In genomic region chr2:237879058-237879430, GRCh38 we compare ENCODE assay signal across 12 cellular contexts. TPM values are rescaled to one million over a fixed set of nuclear protein-coding genes. Genes with fewer than 3 reads are reported as not detected.
A peak's percentile ranks its signal among the peaks of the same experiment; 100 is the strongest.
DNase-seq lines count a peak whose midpoint lies in the region; ATAC-seq, FAIRE-seq and TF ChIP-seq lines count a peak whose summit lies in the region.
"Had no signal": no experiment of that assay in that cellular context is flagged by ENCODE, and none has a peak within 500 bp of the region (broad histone marks: within the 10 kb centered on the region; RNA-seq: fewer than 3 reads in every experiment).

No MANE protein-coding gene starts in this region.

- H2AFZ ChIP-seq in endothelial cell of umbilical vein (ENCODE audit: low read depth, low read length): no peak overlapping the region

- H3K27ac Mint-ChIP-seq in HFFc6: no peak overlapping the region
- H3K27ac Mint-ChIP-seq: activated CD4-positive, alpha-beta T cell treated with anti-CD3 and anti-CD28 coated beads for 36 hours; activated naive CD4-positive, alpha-beta T cell treated with anti-CD3 and anti-CD28 coated beads, Interleukin-2, amount 10 ng/mL, durations not matched to agents 7 days and 5 days had no signal

- H3K4me1 Mint-ChIP-seq in HFFc6 (ENCODE audit: low read depth): peaks cover 19% of the 10 kb centered on the region
- H3K4me1 Mint-ChIP-seq: activated CD4-positive, alpha-beta T cell treated with anti-CD3 and anti-CD28 coated beads for 36 hours had no signal

- no peaks in the 10 kb centered on the region for H3K4me1 ChIP-seq in endothelial cell of umbilical vein (ENCODE audit: control insufficient read depth, extremely low read depth, insufficient read depth, low read length)

- TF ChIP-seq POLR2A in endothelial cell of umbilical vein (IDR thresholded peaks at IDR 0.05; ENCODE audit: low read depth, low read length): no peak

- no peak for TF ChIP-seq CTCF in HFFc6 (IDR thresholded peaks at IDR 0.05)
- TF ChIP-seq CTCF in endothelial cell of umbilical vein (IDR thresholded peaks at IDR 0.05; ENCODE audit: extremely low read depth in 1 of 2, insufficient read depth in 1 of 2, low read depth in 1 of 2, low read length in 2 of 2): no peak

- H4K20me1 ChIP-seq in endothelial cell of umbilical vein (replicated peaks; ENCODE audit: control insufficient read depth, extremely low read depth, insufficient read depth, low read length): no peaks in the 10 kb centered on the region

- H3K27me3 ChIP-seq in endothelial cell of umbilical vein (ENCODE audit: control insufficient read depth in 2 of 2, insufficient read depth in 2 of 2, low read length in 2 of 2): no peaks in the 10 kb centered on the region
- H3K27me3 ChIP-seq: suprapubic skin had no signal

- H3K4me3 ChIP-seq in endothelial cell of umbilical vein (replicated peaks in 1 of 3; ENCODE audit: insufficient read depth in 1 of 3, low read depth in 1 of 3, low read length in 3 of 3): no peak overlapping the region
- H3K4me3 ChIP-seq in skeletal muscle cell (ENCODE audit: low read depth, low read length): no peak overlapping the region
- H3K4me3 ChIP-seq: suprapubic skin had no signal

- H3K36me3 ChIP-seq in endothelial cell of umbilical vein (ENCODE audit: control insufficient read depth in 2 of 2, extremely low read depth in 1 of 2, insufficient read depth in 2 of 2, low read length in 2 of 2): no peaks in the 10 kb centered on the region
- H3K36me3 ChIP-seq: suprapubic skin had no signal

- BruUV-seq in endothelial cell of umbilical vein (replicated peaks; lab: Mats Ljungman, UMichigan): no TSS peak

- DNase-seq in HFFc6 (peak; percentile 18), NCI-H345 (lab: John Stamatoyannopoulos, UW) (peak; percentile 82), endothelial cell of umbilical vein (ENCODE audit: low read depth, low spot score) (peak; percentile 14), skeletal muscle cell (ENCODE audit: low read depth) (peak; percentile 82), NCI-H2196 treated with DMSO at 0.1 percent for 48 hours (lab: John Stamatoyannopoulos, UW; ENCODE audit: unreplicated experiment) (no peak), T1000 (lab: John Stamatoyannopoulos, UW) (no peak)
- DNase-seq: activated naive CD4-positive, alpha-beta T cell treated with anti-CD3 and anti-CD28 coated beads, Interleukin-2, amount 10 ng/mL, durations not matched to agents 7 days and 5 days; NCI-H526; stimulated activated CD4-positive, alpha-beta T cell treated with anti-CD3 and anti-CD28 coated beads, Interleukin-4, amount 100 ng/mL, for 4 hours had no signal

- H3K36me3 Mint-ChIP-seq in HFFc6 (ENCODE audit: low read depth): no peaks in the 10 kb centered on the region
- H3K36me3 Mint-ChIP-seq: activated naive CD4-positive, alpha-beta T cell treated with anti-CD3 and anti-CD28 coated beads, Interleukin-2, amount 10 ng/mL, durations not matched to agents 7 days and 5 days had no signal

- H3K79me2 ChIP-seq in endothelial cell of umbilical vein (ENCODE audit: control insufficient read depth, insufficient read depth, low read length): no peaks in the 10 kb centered on the region

- H3K27ac ChIP-seq in endothelial cell of umbilical vein (ENCODE audit: insufficient read depth, low read depth, low read length): no peak overlapping the region
- H3K27ac ChIP-seq: suprapubic skin had no signal

- H3K9ac ChIP-seq in endothelial cell of umbilical vein (replicated peaks; ENCODE audit: extremely low read depth, insufficient read depth, low read length): no peak overlapping the region

- no peaks in the 10 kb centered on the region for H3K9me3 Mint-ChIP-seq in HFFc6
- H3K9me3 Mint-ChIP-seq: activated naive CD4-positive, alpha-beta T cell treated with anti-CD3 and anti-CD28 coated beads, Interleukin-2, amount 10 ng/mL, durations not matched to agents 7 days and 5 days had no signal

- intact Hi-C loops in endothelial cell of umbilical vein (cut with micrococcal nuclease): no loop called here

- POLR2A ChIA-PET in endothelial cell of umbilical vein (lab: Charles Lee): interaction anchor here (0.6 kb wide), 1 partner anchor 114 kb away, joined by 5 read pairs; no protein-coding TSS in a partner anchor

- H3K9me1 ChIP-seq in endothelial cell of umbilical vein (replicated peaks; ENCODE audit: control insufficient read depth, extremely low read depth, insufficient read depth, low read length): no peaks in the 10 kb centered on the region

- H3K4me3 Mint-ChIP-seq in HFFc6: no peak overlapping the region
- H3K4me3 Mint-ChIP-seq: activated CD4-positive, alpha-beta T cell treated with anti-CD3 and anti-CD28 coated beads for 36 hours; activated naive CD4-positive, alpha-beta T cell treated with anti-CD3 and anti-CD28 coated beads, Interleukin-2, amount 10 ng/mL, durations not matched to agents 7 days and 5 days had no signal

- dilution Hi-C loops in endothelial cell of umbilical vein (cut with MboI; ENCODE audit: extremely low pct_ligation_motif_present, low sequenced_read_pairs): no loop called here

- no peak for ATAC-seq in GM19023 (IDR thresholded peaks at IDR 0.05; ENCODE audit: unreplicated experiment)
- ATAC-seq: activated CD4-positive, alpha-beta T cell treated with anti-CD3 and anti-CD28 coated beads for 36 hours had no signal

- no peaks in the 10 kb centered on the region for H3K9me3 ChIP-seq in endothelial cell of umbilical vein (replicated peaks; ENCODE audit: control insufficient read depth, insufficient read depth, low read length)
- H3K9me3 ChIP-seq: suprapubic skin had no signal

- H3K27me3 Mint-ChIP-seq in HFFc6 (ENCODE audit: insufficient read depth): peaks cover 5% of the 10 kb centered on the region
- H3K27me3 Mint-ChIP-seq: activated CD4-positive, alpha-beta T cell treated with anti-CD3 and anti-CD28 coated beads for 36 hours had no signal

- no peak overlapping the region for H3K4me2 ChIP-seq in endothelial cell of umbilical vein (ENCODE audit: insufficient read depth, low read length)

- no peak for FAIRE-seq in endothelial cell of umbilical vein (lab: Jason Lieb, UNC)

- CTCF ChIA-PET in endothelial cell of umbilical vein (lab: Charles Lee): interaction anchor here (0.8 kb wide), 1 partner anchor 44 kb away, joined by 3 read pairs; no protein-coding TSS in a partner anchor

TF ChIP-seq in endothelial cell of umbilical vein, 7 proteins besides CTCF, POLR2A, EP300 and RAD21:
- TF ChIP-seq GATA2 (IDR thresholded peaks at IDR 0.05; ENCODE audit: insufficient read depth, insufficient read length, low read depth, low read length) (no peak), JUN (IDR thresholded peaks at IDR 0.05; ENCODE audit: borderline replicate concordance, insufficient read depth, insufficient read length, low read depth) (no peak), MAX (IDR thresholded peaks at IDR 0.05; ENCODE audit: insufficient read depth, insufficient read length) (no peak), POLR2AphosphoS5 (IDR thresholded peaks at IDR 0.05; ENCODE audit: insufficient read depth, low read depth, low read length) (no peak), FOS (IDR thresholded peaks at IDR 0.05; ENCODE audit: borderline replicate concordance, insufficient read depth, low read length) (no peak), MYC (IDR thresholded peaks at IDR 0.05; ENCODE audit: low read depth, low read length) (no peak), EZH2 (IDR thresholded peaks at IDR 0.05; ENCODE audit: borderline replicate concordance, low read depth, low read length, severe bottlenecking) (no peak)

RNA-seq across cellular contexts. Expression of gene RAMP1, which starts 19.6 kb away (rescaled TPM):
- 1 to 10 TPM in 1 of 6 experiments, under 1 TPM in 4, not detected in 1; 0.38 to 1.3 (median 0.48) TPM for total RNA-seq in HFFc6 (2021; fragmentation: NEBNext Ultra II Directional; extraction: Animal tissue kit (Norgen Biotek cat#: 25700))
- total RNA-seq in endothelial cell of umbilical vein: not detected in 2 replicates
- polyA plus RNA-seq in endothelial cell of umbilical vein: 0.18 TPM in 1 of 2 replicates, not detected in the other
- polyA plus RNA-seq in endothelial cell of umbilical vein (2011; cell fraction: cytosol; rRNA removed): not detected in 2 replicates
- polyA plus RNA-seq in endothelial cell of umbilical vein (2011; cell fraction: nucleus; rRNA removed): not detected in 2 replicates
- polyA plus RNA-seq in endothelial cell of umbilical vein (2012): 0.31 TPM in 1 of 2 replicates, not detected in the other
- polyA minus RNA-seq in endothelial cell of umbilical vein: not detected in 2 replicates
- not detected for polyA minus RNA-seq in endothelial cell of umbilical vein (2011; cell fraction: cytosol; rRNA and poly(A)+ RNA removed)
- polyA minus RNA-seq in endothelial cell of umbilical vein (2011; cell fraction: nucleus; rRNA and poly(A)+ RNA removed): not detected in 2 replicates

Comparison
In these comparisons a context has a peak if more than half of its experiments do, and no peak if none do; other contexts are left out.
1. DNase-seq: peak in HFFc6 (single experiment), NCI-H345 (single experiment), endothelial cell of umbilical vein (single experiment) and skeletal muscle cell (single experiment); none in NCI-H2196 treated with DMSO at 0.1 percent for 48 hours (single experiment) and T1000 (single experiment).